Comparison of ENCODE assay signal across 26 cellular contexts in the genomic region with DNA sequence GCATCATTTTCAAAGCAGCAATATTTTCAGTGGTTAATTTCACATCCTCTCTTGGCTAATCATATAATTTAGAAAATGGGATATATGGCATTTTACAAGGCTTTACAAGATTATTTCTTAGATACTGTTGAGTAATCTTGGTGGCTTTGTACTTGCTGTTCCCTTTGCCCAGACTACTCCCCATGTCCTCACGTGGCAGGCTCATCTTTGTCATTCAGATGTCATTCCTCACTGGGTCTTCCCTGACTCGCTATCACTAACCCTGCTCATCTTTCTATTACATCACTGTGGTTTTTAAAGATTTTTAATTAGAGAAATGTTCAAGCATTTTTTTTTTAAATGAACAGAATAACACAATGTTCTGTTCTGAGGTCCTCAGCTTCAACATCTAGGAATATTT.
"Had no signal": no experiment of that assay in that cellular context is flagged by ENCODE, and none has a peak within 500 bp of the region (broad histone marks: within the 10 kb centered on the region; RNA-seq: fewer than 3 reads in every experiment).

No MANE protein-coding gene starts in this region.

- H3K27me3 ChIP-seq: colonic mucosa, foreskin keratinocyte, heart right ventricle, ovary, right lobe of liver, suprapubic skin, transverse colon, upper lobe of right lung, uterus had no signal

- H3K36me3 ChIP-seq: colonic mucosa, esophagus muscularis mucosa, gastroesophageal sphincter, heart right ventricle, lower lobe of right lung, ovary, right lobe of liver, suprapubic skin, transverse colon, upper lobe of right lung, uterus had no signal

- DNase-seq: colonic mucosa; effector memory CD4-positive, alpha-beta T cell; foreskin keratinocyte; glutamatergic neuron; heart right ventricle; hippocampal formation; left ventricle myocardium superior; lower lobe of right lung; natural killer cell; occipital lobe; ovary; right lobe of liver; stimulated activated CD4-positive, alpha-beta T cell treated with anti-CD3 and anti-CD28 coated beads, Interleukin-12 subunit alpha, Interleukin-12 subunit beta, amount 100 ng/mL, for 4 hours; stimulated activated CD4-positive, alpha-beta T cell treated with anti-CD3 and anti-CD28 coated beads, Interleukin-1b, Interleukin-23, amount 100 ng/mL, for 48 hours; stimulated activated CD4-positive, alpha-beta T cell treated with anti-CD3 and anti-CD28 coated beads, Interleukin-4, amount 100 ng/mL, for 1 hour; stimulated activated CD8-positive, alpha-beta memory T cell treated with anti-CD3 and anti-CD28 coated beads, Interleukin-4, amount 100 ng/mL, for 48 hours; stimulated activated naive CD4-positive, alpha-beta T cell; stimulated activated naive CD8-positive, alpha-beta T cell treated with anti-CD3 and anti-CD28 coated beads, Interleukin-15, amount 100 ng/mL, for 72 hours; transverse colon; upper lobe of right lung; uterus had no signal

- H3K27ac ChIP-seq: colonic mucosa, esophagus muscularis mucosa, foreskin keratinocyte, gastroesophageal sphincter, heart right ventricle, lower lobe of right lung, ovary, right lobe of liver, suprapubic skin, transverse colon, upper lobe of right lung, uterus had no signal

- H3K4me1 Mint-ChIP-seq: natural killer cell; stimulated activated naive CD8-positive, alpha-beta T cell treated with anti-CD3 and anti-CD28 coated beads, Interleukin-15, amount 100 ng/mL, for 72 hours had no signal

- H3K4me2 ChIP-seq: smooth muscle cell had no signal

- H3K4me1 ChIP-seq: colonic mucosa, esophagus muscularis mucosa, foreskin keratinocyte, gastroesophageal sphincter, heart right ventricle, lower lobe of right lung, right lobe of liver, suprapubic skin, transverse colon, upper lobe of right lung, uterus had no signal

- ATAC-seq: foreskin keratinocyte; gastroesophageal sphincter; heart right ventricle; left ventricle myocardium superior; lower lobe of right lung; natural killer cell; right lobe of liver; stimulated activated naive CD8-positive, alpha-beta T cell treated with anti-CD3 and anti-CD28 coated beads, Interleukin-15, amount 100 ng/mL, for 72 hours; upper lobe of right lung had no signal

- H3K27me3 Mint-ChIP-seq: dendritic cell treated with granulocyte-macrophage colony-stimulating factor and Interleukin-4, amounts not matched to agents 40 ng/mL and 50 ng/mL, for 4 days had no signal

- H3K9me3 ChIP-seq: colonic mucosa, esophagus muscularis mucosa, heart right ventricle, lower lobe of right lung, ovary, right lobe of liver, suprapubic skin, transverse colon, upper lobe of right lung, uterus had no signal

- H3K36me3 Mint-ChIP-seq: natural killer cell had no signal

- H3K4me3 ChIP-seq: colonic mucosa, esophagus muscularis mucosa, gastroesophageal sphincter, heart right ventricle, lower lobe of right lung, ovary, right lobe of liver, smooth muscle cell, suprapubic skin, transverse colon, upper lobe of right lung, uterus had no signal

- H3K4me3 Mint-ChIP-seq: dendritic cell treated with granulocyte-macrophage colony-stimulating factor and Interleukin-4, amounts not matched to agents 40 ng/mL and 50 ng/mL, for 4 days; natural killer cell; stimulated activated naive CD8-positive, alpha-beta T cell treated with anti-CD3 and anti-CD28 coated beads, Interleukin-15, amount 100 ng/mL, for 72 hours had no signal

- H3K27ac Mint-ChIP-seq: dendritic cell treated with granulocyte-macrophage colony-stimulating factor and Interleukin-4, amounts not matched to agents 40 ng/mL and 50 ng/mL, for 4 days; natural killer cell; stimulated activated naive CD8-positive, alpha-beta T cell treated with anti-CD3 and anti-CD28 coated beads, Interleukin-15, amount 100 ng/mL, for 72 hours had no signal
